2 cellular contexts compared by ENCODE assay signal in the genomic region with DNA sequence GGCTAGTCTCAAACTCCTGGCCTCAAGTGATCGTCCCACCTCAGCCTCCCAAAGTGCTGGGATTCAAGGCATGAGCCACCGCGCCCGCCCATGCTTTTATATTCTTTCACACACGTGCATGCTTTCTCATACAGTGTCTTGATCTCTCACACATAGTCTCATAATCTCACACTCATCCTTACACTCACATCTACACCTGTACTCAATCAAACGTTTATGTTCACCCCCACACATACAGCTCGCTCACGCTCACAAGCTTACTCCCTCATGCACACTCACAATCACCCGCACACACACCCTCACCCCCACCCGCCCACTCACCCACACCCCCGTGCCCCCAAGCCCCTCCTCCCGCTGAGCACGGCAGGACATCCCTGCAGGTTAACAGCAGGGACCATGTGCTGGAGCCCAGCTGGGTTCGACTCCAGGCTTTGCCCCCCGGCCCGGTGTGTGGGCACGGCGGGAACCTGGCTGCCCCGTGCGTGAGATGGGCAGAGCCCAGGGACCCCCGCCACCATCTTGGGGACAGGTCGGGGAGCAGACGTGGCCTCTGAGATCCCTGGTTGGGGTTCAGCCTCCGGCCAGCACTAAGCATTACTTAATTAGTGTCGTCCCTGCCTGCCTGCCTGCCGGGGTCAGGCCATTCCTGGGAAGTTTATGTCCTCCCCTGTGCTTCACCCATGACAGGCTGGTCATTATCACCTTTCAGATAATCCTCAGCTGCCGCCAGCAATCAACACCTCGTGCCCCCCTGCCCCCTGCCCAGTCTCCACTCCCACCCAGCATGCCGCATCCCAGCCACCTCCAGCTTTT.
TF ChIP-seq lines count a peak whose summit lies in the region.

No MANE protein-coding gene starts in this region.

TF ChIP-seq in A549, 52 proteins besides CTCF, POLR2A, EP300 and RAD21:
- TF ChIP-seq, protein P1, sequence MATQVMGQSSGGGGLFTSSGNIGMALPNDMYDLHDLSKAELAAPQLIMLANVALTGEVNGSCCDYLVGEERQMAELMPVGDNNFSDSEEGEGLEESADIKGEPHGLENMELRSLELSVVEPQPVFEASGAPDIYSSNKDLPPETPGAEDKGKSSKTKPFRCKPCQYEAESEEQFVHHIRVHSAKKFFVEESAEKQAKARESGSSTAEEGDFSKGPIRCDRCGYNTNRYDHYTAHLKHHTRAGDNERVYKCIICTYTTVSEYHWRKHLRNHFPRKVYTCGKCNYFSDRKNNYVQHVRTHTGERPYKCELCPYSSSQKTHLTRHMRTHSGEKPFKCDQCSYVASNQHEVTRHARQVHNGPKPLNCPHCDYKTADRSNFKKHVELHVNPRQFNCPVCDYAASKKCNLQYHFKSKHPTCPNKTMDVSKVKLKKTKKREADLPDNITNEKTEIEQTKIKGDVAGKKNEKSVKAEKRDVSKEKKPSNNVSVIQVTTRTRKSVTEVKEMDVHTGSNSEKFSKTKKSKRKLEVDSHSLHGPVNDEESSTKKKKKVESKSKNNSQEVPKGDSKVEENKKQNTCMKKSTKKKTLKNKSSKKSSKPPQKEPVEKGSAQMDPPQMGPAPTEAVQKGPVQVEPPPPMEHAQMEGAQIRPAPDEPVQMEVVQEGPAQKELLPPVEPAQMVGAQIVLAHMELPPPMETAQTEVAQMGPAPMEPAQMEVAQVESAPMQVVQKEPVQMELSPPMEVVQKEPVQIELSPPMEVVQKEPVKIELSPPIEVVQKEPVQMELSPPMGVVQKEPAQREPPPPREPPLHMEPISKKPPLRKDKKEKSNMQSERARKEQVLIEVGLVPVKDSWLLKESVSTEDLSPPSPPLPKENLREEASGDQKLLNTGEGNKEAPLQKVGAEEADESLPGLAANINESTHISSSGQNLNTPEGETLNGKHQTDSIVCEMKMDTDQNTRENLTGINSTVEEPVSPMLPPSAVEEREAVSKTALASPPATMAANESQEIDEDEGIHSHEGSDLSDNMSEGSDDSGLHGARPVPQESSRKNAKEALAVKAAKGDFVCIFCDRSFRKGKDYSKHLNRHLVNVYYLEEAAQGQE (IDR thresholded peaks at IDR 0.05), result no peak
- TF ChIP-seq JUN (IDR thresholded peaks at IDR 0.05) (0 out of 5 replicates have a peak, but pooled peaks of 1 of the 2 experiments have one; percentile 6), CHD4 (IDR thresholded peaks at IDR 0.05; ENCODE audit: borderline replicate concordance) (no peak), HOXA7 (CRISPR knock-in tag; IDR thresholded peaks at IDR 0.05) (no peak), JUNB (IDR thresholded peaks at IDR 0.05) (no peak), TFCP2L1 (CRISPR knock-in tag; IDR thresholded peaks at IDR 0.05) (no peak), EHMT2 (IDR thresholded peaks at IDR 0.05; ENCODE audit: low read depth) (no peak)
- TF ChIP-seq, protein P2, sequence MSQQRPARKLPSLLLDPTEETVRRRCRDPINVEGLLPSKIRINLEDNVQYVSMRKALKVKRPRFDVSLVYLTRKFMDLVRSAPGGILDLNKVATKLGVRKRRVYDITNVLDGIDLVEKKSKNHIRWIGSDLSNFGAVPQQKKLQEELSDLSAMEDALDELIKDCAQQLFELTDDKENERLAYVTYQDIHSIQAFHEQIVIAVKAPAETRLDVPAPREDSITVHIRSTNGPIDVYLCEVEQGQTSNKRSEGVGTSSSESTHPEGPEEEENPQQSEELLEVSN (IDR thresholded peaks at IDR 0.05; ENCODE audit: borderline replicate concordance, low read depth), result no peak
TF ChIP-seq in A549: peak in this region for 1.

TF ChIP-seq in IMR-90, 13 proteins besides CTCF, POLR2A, EP300 and RAD21:
- TF ChIP-seq RCOR1 (IDR thresholded peaks at IDR 0.05; ENCODE audit: insufficient replicate concordance, low read length), result no peak
- TF ChIP-seq NFE2L2 (IDR thresholded peaks at IDR 0.05; ENCODE audit: low read depth, low read length), result no peak
- no peak for TF ChIP-seq MXI1 (IDR thresholded peaks at IDR 0.05; ENCODE audit: borderline replicate concordance, low read depth, low read length)
- TF ChIP-seq MAZ (IDR thresholded peaks at IDR 0.05; ENCODE audit: borderline replicate concordance, low read depth, low read length), result no peak
- TF ChIP-seq RFX5 (IDR thresholded peaks at IDR 0.05; ENCODE audit: low read depth, low read length), result no peak
- no peak for TF ChIP-seq CHD1 (IDR thresholded peaks at IDR 0.05; ENCODE audit: low read depth, low read length)
- no peak for TF ChIP-seq CEBPB (IDR thresholded peaks at IDR 0.05; ENCODE audit: low read depth, low read length)
